Comparison of ENCODE assay signal across 9 cellular contexts in the genomic region with DNA sequence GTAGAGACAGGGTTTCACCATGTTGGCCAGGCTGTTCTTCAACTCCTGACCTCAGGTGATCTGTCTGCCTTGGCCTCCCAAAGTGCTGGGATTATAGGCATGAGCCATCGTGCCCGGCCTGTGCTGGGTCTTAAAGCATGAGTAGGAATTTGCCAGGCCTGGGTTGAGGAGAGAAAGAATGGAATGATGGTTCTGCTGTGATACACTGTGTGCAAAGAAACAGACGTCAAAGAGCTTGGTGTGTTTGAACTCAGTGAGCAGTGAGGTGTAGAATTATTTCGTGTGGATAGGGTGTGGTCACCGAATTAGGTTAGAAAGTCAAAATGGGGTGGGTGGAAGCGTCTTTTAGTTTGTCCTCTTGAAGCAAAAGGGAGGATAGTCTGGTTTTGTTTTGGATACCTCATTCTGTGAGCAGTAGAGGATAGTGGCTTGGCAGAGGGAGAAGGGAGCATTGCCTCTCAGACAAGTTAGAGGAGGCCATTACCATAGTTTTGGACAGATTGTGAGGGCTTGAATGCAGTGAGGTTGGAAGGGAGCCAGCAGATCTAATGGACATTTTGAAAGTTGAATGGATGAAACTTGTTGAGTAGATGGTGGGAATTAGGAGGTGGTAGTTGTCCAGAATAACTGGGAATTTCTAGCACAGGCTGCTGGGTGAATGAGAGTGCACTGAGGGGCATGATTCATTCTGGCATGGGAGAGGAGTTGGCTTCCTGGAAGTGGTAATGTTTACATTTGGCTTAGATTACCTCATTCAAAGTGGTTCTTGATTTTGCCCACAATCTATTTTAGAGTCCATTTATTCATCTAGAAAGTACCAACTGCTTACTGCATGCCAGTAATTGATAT. TPM values are rescaled to one million over a fixed set of nuclear protein-coding genes. Genes with fewer than 3 reads are reported as not detected.
DNase-seq lines count a peak whose midpoint lies in the region; ATAC-seq, FAIRE-seq and TF ChIP-seq lines count a peak whose summit lies in the region.
"Had no signal": no experiment of that assay in that cellular context is flagged by ENCODE, and none has a peak within 500 bp of the region (broad histone marks: within the 10 kb centered on the region; RNA-seq: fewer than 3 reads in every experiment).

No MANE protein-coding gene starts in this region.

- no peak for TF ChIP-seq CTCF in GM12865 (IDR thresholded peaks at IDR 0.05; ENCODE audit: insufficient read depth, low read depth, low read length, missing control alignments)
- no peak for TF ChIP-seq CTCF in stomach (IDR thresholded peaks at IDR 0.05)
- no peak for TF ChIP-seq CTCF in kidney (IDR thresholded peaks at IDR 0.05; ENCODE audit: borderline replicate concordance, extremely low read depth, insufficient read depth)

- H3K27me3 ChIP-seq in stomach: no peaks in the 10 kb centered on the region

- no peak for TF ChIP-seq EP300 in stomach (IDR thresholded peaks at IDR 0.05)

- 86 to 93% (median 90%) methylated on average over 6 of the region's 6 CpGs for WGBS in stomach, 5 donors

- H3K27ac ChIP-seq in stomach: peak overlapping the region in 4 of 5 donors; percentile 17 to 64 (median 38)
- no peak overlapping the region for H3K27ac ChIP-seq in kidney (ENCODE audit: low read depth in 2 of 2, low read length in 2 of 2)
- H3K27ac ChIP-seq: VCaP had no signal

- H3K4me1 ChIP-seq in stomach (peaks cover 20 to 67% (median 48%) of the 10 kb centered on the region in 4 donors), kidney (ENCODE audit: control insufficient read depth in 1 of 2, insufficient read depth in 1 of 2, low read depth in 1 of 2, low read length in 2 of 2) (peaks cover 5 to 7% of the 10 kb centered on the region in 2 donors)

- H3K9ac ChIP-seq in kidney (ENCODE audit: low read length in 2 of 2): no peak overlapping the region

- H3K4me3 ChIP-seq in GM12865 (ENCODE audit: low read depth, low read length) (no peak overlapping the region), stomach (no peak overlapping the region), kidney (ENCODE audit: low read length in 2 of 2) (no peak overlapping the region)

- ATAC-seq in HG03469 (IDR thresholded peaks at IDR 0.05; ENCODE audit: unreplicated experiment): no peak

- DNase-seq in GM12865 (ENCODE audit: low read depth) (peak; percentile 54), H4 (ENCODE audit: low spot score) (peak; percentile 95), NAMALWA (ENCODE audit: low spot score) (peak; percentile 49), hepatic stellate cell (ENCODE audit: low spot score) (peak; percentile 72), stomach (no peak), kidney (no peak)
- DNase-seq in activated effector memory CD4-positive, alpha-beta T cell treated with Interleukin-2 at 50 U/mL for 16 hours: peak; percentile 20

- FAIRE-seq in kidney (lab: Jason Lieb, UNC): no peak

- intact Hi-C loops in stomach (cut with DNase I; ENCODE audit: low total_unique reads): no loop called here
- intact Hi-C loops in kidney (cut with DNase I): no loop called here

- H3K9me3 ChIP-seq in stomach (no peaks in the 10 kb centered on the region), kidney (ENCODE audit: control insufficient read depth in 1 of 2, low read length in 2 of 2) (no peaks in the 10 kb centered on the region)

- H3K36me3 ChIP-seq in stomach (no peaks in the 10 kb centered on the region), kidney (ENCODE audit: control insufficient read depth in 1 of 2, insufficient read depth in 2 of 2, low read length in 2 of 2) (no peaks in the 10 kb centered on the region)

- no peak for TF ChIP-seq POLR2A in stomach (IDR thresholded peaks at IDR 0.05)

RNA-seq across cellular contexts. Expression of gene AKAP13, which starts 27.2 kb away (rescaled TPM):
- 13.8 and 16.6 TPM in 2 replicates for total RNA-seq in H4 (2014; rRNA removed; shearing (Covaris generic))
- total RNA-seq in stomach (100 to 1,000 TPM; 122 to 395 (median 207) TPM), kidney (174 TPM)
- polyA plus RNA-seq in stomach (10 to 100 TPM; 33.1 to 42.5 (median 42.5) TPM), kidney (ENCODE audit: insufficient read depth, low read depth, low replicate concordance) (18.8 TPM)

Comparison
In these comparisons a context has a peak if more than half of its experiments do, and no peak if none do; other contexts are left out.
1. DNase-seq: peak in GM12865 (single experiment), H4 (single experiment), NAMALWA (single experiment), activated effector memory CD4-positive, alpha-beta T cell treated with Interleukin-2 at 50 U/mL for 16 hours (single experiment) and hepatic stellate cell (single experiment); none in stomach (single experiment) and kidney (single experiment).
2. H3K27ac ChIP-seq: peak in stomach (4 of 5); none in kidney (0 of 2).